ENCODE assay signal across 13 cellular contexts in genomic region chr1:155942578-155943141, GRCh38. TPM values are rescaled to one million over a fixed set of nuclear protein-coding genes. Genes with fewer than 3 reads are reported as not detected.
DNase-seq lines count a peak whose midpoint lies in the region; ATAC-seq and TF ChIP-seq lines count a peak whose summit lies in the region.
"Had no signal": no experiment of that assay in that cellular context is flagged by ENCODE, and none has a peak within 500 bp of the region (broad histone marks: within the 10 kb centered on the region; RNA-seq: fewer than 3 reads in every experiment).

No MANE protein-coding gene starts in this region.

- H3K36me3 ChIP-seq in SK-N-MC (ENCODE audit: insufficient read depth, low read length) (peaks cover 17% of the 10 kb centered on the region), thyroid gland (peaks cover 6 to 11% of the 10 kb centered on the region in 2 donors), mesenchymal stem cell (ENCODE audit: control insufficient read depth in 1 of 2, insufficient read depth in 2 of 2, low read depth in 1 of 2, low read length in 2 of 2) (peaks cover 25 to 26% of the 10 kb centered on the region in 2 experiments)

- H2BK120ac ChIP-seq in mesenchymal stem cell (ENCODE audit: low read depth, low read length): no peak overlapping the region

- intact Hi-C loops in thyroid gland (cut with DNase I): loop anchor here (5.0 kb wide), 1 partner anchor 35 kb away; the partner anchor contains the start of gene ARHGEF2

- peak overlapping the region; percentile 90 for H3K27ac Mint-ChIP-seq in activated naive CD4-positive, alpha-beta T cell treated with anti-CD3 and anti-CD28 coated beads, Interleukin-2, amount 50 U/mL, for 24 hours

- no peaks in the 10 kb centered on the region for H3K27me3 Mint-ChIP-seq in activated naive CD4-positive, alpha-beta T cell treated with anti-CD3 and anti-CD28 coated beads, Interleukin-2, amount 50 U/mL, for 24 hours

- no peak for TF ChIP-seq POLR2A in thyroid gland (IDR thresholded peaks at IDR 0.05)

- no peak overlapping the region for H3K23ac ChIP-seq in mesenchymal stem cell (ENCODE audit: low read length in 2 of 2)

- no peak for TF ChIP-seq CTCF in foreskin keratinocyte (conservative IDR thresholded peaks at IDR 0.05)
- no peak for TF ChIP-seq CTCF in thyroid gland (IDR thresholded peaks at IDR 0.05)
- TF ChIP-seq CTCF in GM13977 (IDR thresholded peaks at IDR 0.05; ENCODE audit: extremely low read depth, insufficient read depth, missing control alignments): no peak

- no peak overlapping the region for H3K14ac ChIP-seq in mesenchymal stem cell (ENCODE audit: low read length in 2 of 2)

- no peak overlapping the region for H2BK5ac ChIP-seq in mesenchymal stem cell (ENCODE audit: low read depth, low read length, poor library complexity, severe bottlenecking)

- H3K9me3 ChIP-seq in SK-N-MC (ENCODE audit: low read depth, low read length): no peaks in the 10 kb centered on the region
- H3K9me3 ChIP-seq in thyroid gland: no peaks in the 10 kb centered on the region
- no peaks in the 10 kb centered on the region for H3K9me3 ChIP-seq in mesenchymal stem cell (ENCODE audit: control insufficient read depth, low read length)
- H3K9me3 ChIP-seq: MG63 had no signal

- H3K9ac ChIP-seq in SK-N-MC (ENCODE audit: insufficient read length) (no peak overlapping the region), mesenchymal stem cell (ENCODE audit: low read length) (no peak overlapping the region)

- no peak overlapping the region for H3K4me3 Mint-ChIP-seq in activated naive CD4-positive, alpha-beta T cell treated with anti-CD3 and anti-CD28 coated beads, Interleukin-2, amount 50 U/mL, for 24 hours

- no peak overlapping the region for H3K4ac ChIP-seq in mesenchymal stem cell (ENCODE audit: low read depth in 1 of 2, low read length in 2 of 2)

- H3K4me3 ChIP-seq in SK-N-MC: no peak overlapping the region
- no peak overlapping the region for H3K4me3 ChIP-seq in thyroid gland (replicated peaks in 1 of 3)
- no peak overlapping the region for H3K4me3 ChIP-seq in mesenchymal stem cell (ENCODE audit: insufficient read depth in 1 of 2, low read depth in 1 of 2, low read length in 2 of 2)
- H3K4me3 ChIP-seq: MG63, skin epidermis had no signal

- peaks cover 3% of the 10 kb centered on the region for H3K36me3 Mint-ChIP-seq in activated naive CD4-positive, alpha-beta T cell treated with anti-CD3 and anti-CD28 coated beads, Interleukin-2, amount 50 U/mL, for 24 hours

- 81 to 88% methylated on average over 8 to 9 of the region's 11 CpGs for WGBS in thyroid gland, 2 donors
- WGBS in mesenchymal stem cell: 96% methylated on average over 10 of the region's 11 CpGs

- no peak overlapping the region for H4K8ac ChIP-seq in mesenchymal stem cell (ENCODE audit: low read length)

- H3K4me2 ChIP-seq in mesenchymal stem cell (ENCODE audit: low read length, poor library complexity, severe bottlenecking): no peak overlapping the region

- H3K4me1 ChIP-seq in foreskin keratinocyte (peaks cover 17% of the 10 kb centered on the region), thyroid gland (peaks cover 55 to 69% of the 10 kb centered on the region in 2 donors), mesenchymal stem cell (ENCODE audit: control insufficient read depth, insufficient read depth, low read depth, low read length) (peaks cover 19% of the 10 kb centered on the region)

- DNase-seq in activated naive CD4-positive, alpha-beta T cell treated with Interleukin-2 at 50 U/mL for 16 hours: no peak
- DNase-seq in SK-N-MC (ENCODE audit: low read depth, low spot score) (no peak), foreskin keratinocyte (no peak), thyroid gland (no peak), NK-92 (lab: John Stamatoyannopoulos, UW; ENCODE audit: unreplicated experiment) (no peak), mesenchymal stem cell (no peak), GM13977 (ENCODE audit: low spot score) (no peak)
- DNase-seq: activated CD4-positive, CD25-positive, alpha-beta regulatory T cell treated with anti-CD3 and anti-CD28 coated beads, Interleukin-2, amount 50 U/mL, for 72 hours; MG63; stimulated activated naive CD4-positive, alpha-beta T cell had no signal

- ATAC-seq in foreskin keratinocyte: peak; percentile 45

- H3K4me1 Mint-ChIP-seq in activated naive CD4-positive, alpha-beta T cell treated with anti-CD3 and anti-CD28 coated beads, Interleukin-2, amount 50 U/mL, for 24 hours: peaks cover 66% of the 10 kb centered on the region

- H2AFZ ChIP-seq in mesenchymal stem cell (ENCODE audit: low read depth, low read length): no peak overlapping the region

- no peak overlapping the region for H4K91ac ChIP-seq in mesenchymal stem cell (ENCODE audit: low read length)

- H3K79me1 ChIP-seq in mesenchymal stem cell (replicated peaks; ENCODE audit: low read length, poor library complexity, severe bottlenecking): no peaks in the 10 kb centered on the region

- H3K9me3 Mint-ChIP-seq in activated naive CD4-positive, alpha-beta T cell treated with anti-CD3 and anti-CD28 coated beads, Interleukin-2, amount 50 U/mL, for 24 hours: no peaks in the 10 kb centered on the region

- in situ Hi-C loops in GM13977 (cut with MboI; ENCODE audit: low pct_unique_long_range_greater_than_20kb, low sequenced_read_pairs, unreplicated experiment): no loop called here

- H2AK5ac ChIP-seq in mesenchymal stem cell (ENCODE audit: low read length, severe bottlenecking): no peak overlapping the region

- H3K18ac ChIP-seq in mesenchymal stem cell (ENCODE audit: low read depth in 1 of 2, low read length in 2 of 2): no peak overlapping the region

- no peak overlapping the region for H2BK15ac ChIP-seq in mesenchymal stem cell (ENCODE audit: low read depth, poor library complexity, severe bottlenecking)

- no peak overlapping the region for H2BK12ac ChIP-seq in mesenchymal stem cell (ENCODE audit: low read length in 2 of 2)

- no peaks in the 10 kb centered on the region for H3K27me3 ChIP-seq in foreskin keratinocyte
- H3K27me3 ChIP-seq in thyroid gland: no peaks in the 10 kb centered on the region
- no peaks in the 10 kb centered on the region for H3K27me3 ChIP-seq in mesenchymal stem cell (ENCODE audit: control insufficient read depth in 1 of 2, insufficient read depth in 1 of 2, low read length in 2 of 2)
- H3K27me3 ChIP-seq: MG63 had no signal

- peak overlapping the region; percentile 55 for H3K27ac ChIP-seq in SK-N-MC
- H3K27ac ChIP-seq in foreskin keratinocyte: no peak overlapping the region
- H3K27ac ChIP-seq in thyroid gland: peak overlapping the region in 2 of 3 donors; percentile 86 to 87
- H3K27ac ChIP-seq in mesenchymal stem cell (ENCODE audit: low read length, poor library complexity, severe bottlenecking): no peak overlapping the region

RNA-seq across cellular contexts. Expression of gene RXFP4, which starts 1.2 kb away (rescaled TPM):
- total RNA-seq in foreskin keratinocyte (not detected in 2 replicates), thyroid gland (not detected)
- polyA plus RNA-seq in foreskin keratinocyte: not detected in 2 replicates
- not detected for polyA plus RNA-seq in mesenchymal stem cell (2013, experiment 1 of 2)
- not detected for polyA plus RNA-seq in mesenchymal stem cell (2013, experiment 2 of 2)
- total RNA-seq: astrocyte had no signal

RNA-seq across cellular contexts. Expression of gene KHDC4, which starts 8.4 kb away (rescaled TPM):
- total RNA-seq in foreskin keratinocyte (22.7 and 27.9 TPM in 2 replicates), thyroid gland (100 to 1,000 TPM in 1 of 4 donors, 10 to 100 TPM in 3; 58.5 to 114 (median 60.6) TPM)
- polyA plus RNA-seq in foreskin keratinocyte: 9.0 and 12.1 TPM in 2 replicates
- polyA plus RNA-seq in mesenchymal stem cell (2013, experiment 1 of 2): 18.9 TPM
- 17.3 TPM for polyA plus RNA-seq in mesenchymal stem cell (2013, experiment 2 of 2)

RNA-seq across cellular contexts. Expression of gene RIT1, which starts 31.5 kb away (rescaled TPM):
- total RNA-seq in foreskin keratinocyte: 17.7 and 21.9 TPM in 2 replicates
- polyA plus RNA-seq in foreskin keratinocyte: 13.7 and 14.1 TPM in 2 replicates
- 10 to 100 TPM; 19.5 to 32.6 (median 27.4) TPM for total RNA-seq in thyroid gland
- polyA plus RNA-seq in mesenchymal stem cell (2013, experiment 1 of 2): 33.9 TPM
- polyA plus RNA-seq in mesenchymal stem cell (2013, experiment 2 of 2): 33.9 TPM

RNA-seq across cellular contexts. Expression of gene ARHGEF2, which starts 35.7 kb away (rescaled TPM):
- total RNA-seq in foreskin keratinocyte (44.0 and 48.6 TPM in 2 replicates), thyroid gland (10 to 100 TPM; 47.4 to 80.1 (median 66.6) TPM)
- polyA plus RNA-seq in foreskin keratinocyte: 24.4 and 25.5 TPM in 2 replicates
- polyA plus RNA-seq in mesenchymal stem cell (2013, experiment 1 of 2): 58.9 TPM
- polyA plus RNA-seq in mesenchymal stem cell (2013, experiment 2 of 2): 55.6 TPM

Comparison
In these comparisons a context has a peak if more than half of its experiments do, and no peak if none do; other contexts are left out.
1. H3K27ac ChIP-seq: peak in SK-N-MC (single experiment) and thyroid gland (2 of 3); none in foreskin keratinocyte (single experiment) and mesenchymal stem cell (single experiment).